In the genomic region with DNA sequence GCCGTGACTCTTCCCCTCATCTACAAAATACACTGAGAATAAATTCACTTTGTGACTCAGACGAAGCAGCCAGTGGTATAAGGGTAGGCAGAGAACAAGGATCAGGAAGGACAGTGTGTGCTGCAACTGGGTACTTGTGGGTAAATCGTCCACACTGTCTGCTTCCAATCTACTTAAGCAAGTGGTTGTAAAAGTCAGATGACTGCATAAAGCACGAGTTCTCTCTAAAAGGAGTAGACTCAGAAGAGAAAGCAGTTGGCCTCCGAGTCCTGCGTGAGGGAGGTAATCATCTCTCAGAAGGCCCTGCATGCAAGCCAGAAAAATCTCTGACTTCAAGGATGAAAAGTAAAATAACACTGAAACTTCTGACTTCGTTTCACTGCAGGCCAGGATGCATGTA, we compare ENCODE assay signal across 1 cellular context.
TF ChIP-seq lines count a peak whose summit lies in the region.

No MANE protein-coding gene starts in this region.

TF ChIP-seq in liver, 16 proteins besides CTCF, POLR2A, EP300 and RAD21 (continued from another document):
- TF ChIP-seq, protein P1, sequence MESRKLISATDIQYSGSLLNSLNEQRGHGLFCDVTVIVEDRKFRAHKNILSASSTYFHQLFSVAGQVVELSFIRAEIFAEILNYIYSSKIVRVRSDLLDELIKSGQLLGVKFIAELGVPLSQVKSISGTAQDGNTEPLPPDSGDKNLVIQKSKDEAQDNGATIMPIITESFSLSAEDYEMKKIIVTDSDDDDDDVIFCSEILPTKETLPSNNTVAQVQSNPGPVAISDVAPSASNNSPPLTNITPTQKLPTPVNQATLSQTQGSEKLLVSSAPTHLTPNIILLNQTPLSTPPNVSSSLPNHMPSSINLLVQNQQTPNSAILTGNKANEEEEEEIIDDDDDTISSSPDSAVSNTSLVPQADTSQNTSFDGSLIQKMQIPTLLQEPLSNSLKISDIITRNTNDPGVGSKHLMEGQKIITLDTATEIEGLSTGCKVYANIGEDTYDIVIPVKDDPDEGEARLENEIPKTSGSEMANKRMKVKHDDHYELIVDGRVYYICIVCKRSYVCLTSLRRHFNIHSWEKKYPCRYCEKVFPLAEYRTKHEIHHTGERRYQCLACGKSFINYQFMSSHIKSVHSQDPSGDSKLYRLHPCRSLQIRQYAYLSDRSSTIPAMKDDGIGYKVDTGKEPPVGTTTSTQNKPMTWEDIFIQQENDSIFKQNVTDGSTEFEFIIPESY (IDR thresholded peaks at IDR 0.05): no peak
- TF ChIP-seq YY1 (IDR thresholded peaks at IDR 0.05) (no peak), SP1 (IDR thresholded peaks at IDR 0.05) (no peak), NR2F2 (IDR thresholded peaks at IDR 0.05) (no peak)
- TF ChIP-seq, protein P2, sequence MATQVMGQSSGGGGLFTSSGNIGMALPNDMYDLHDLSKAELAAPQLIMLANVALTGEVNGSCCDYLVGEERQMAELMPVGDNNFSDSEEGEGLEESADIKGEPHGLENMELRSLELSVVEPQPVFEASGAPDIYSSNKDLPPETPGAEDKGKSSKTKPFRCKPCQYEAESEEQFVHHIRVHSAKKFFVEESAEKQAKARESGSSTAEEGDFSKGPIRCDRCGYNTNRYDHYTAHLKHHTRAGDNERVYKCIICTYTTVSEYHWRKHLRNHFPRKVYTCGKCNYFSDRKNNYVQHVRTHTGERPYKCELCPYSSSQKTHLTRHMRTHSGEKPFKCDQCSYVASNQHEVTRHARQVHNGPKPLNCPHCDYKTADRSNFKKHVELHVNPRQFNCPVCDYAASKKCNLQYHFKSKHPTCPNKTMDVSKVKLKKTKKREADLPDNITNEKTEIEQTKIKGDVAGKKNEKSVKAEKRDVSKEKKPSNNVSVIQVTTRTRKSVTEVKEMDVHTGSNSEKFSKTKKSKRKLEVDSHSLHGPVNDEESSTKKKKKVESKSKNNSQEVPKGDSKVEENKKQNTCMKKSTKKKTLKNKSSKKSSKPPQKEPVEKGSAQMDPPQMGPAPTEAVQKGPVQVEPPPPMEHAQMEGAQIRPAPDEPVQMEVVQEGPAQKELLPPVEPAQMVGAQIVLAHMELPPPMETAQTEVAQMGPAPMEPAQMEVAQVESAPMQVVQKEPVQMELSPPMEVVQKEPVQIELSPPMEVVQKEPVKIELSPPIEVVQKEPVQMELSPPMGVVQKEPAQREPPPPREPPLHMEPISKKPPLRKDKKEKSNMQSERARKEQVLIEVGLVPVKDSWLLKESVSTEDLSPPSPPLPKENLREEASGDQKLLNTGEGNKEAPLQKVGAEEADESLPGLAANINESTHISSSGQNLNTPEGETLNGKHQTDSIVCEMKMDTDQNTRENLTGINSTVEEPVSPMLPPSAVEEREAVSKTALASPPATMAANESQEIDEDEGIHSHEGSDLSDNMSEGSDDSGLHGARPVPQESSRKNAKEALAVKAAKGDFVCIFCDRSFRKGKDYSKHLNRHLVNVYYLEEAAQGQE (IDR thresholded peaks at IDR 0.05): no peak
TF ChIP-seq in liver: peak in this region for 0.
